Comparison of ENCODE assay signal across 1 cellular context in genomic region chr17:30970757-30971567, GRCh38.
TF ChIP-seq lines count a peak whose summit lies in the region.

Gene RNF135 (plus strand): TSS chr17:30971039. CDS start chr17:30971074, 35 bp downstream.

TF ChIP-seq in GM12878, 131 proteins besides CTCF, POLR2A, EP300 and RAD21 (continued from another document):
- TF ChIP-seq E4F1 (IDR thresholded peaks at IDR 0.05; ENCODE audit: borderline replicate concordance, partially characterized antibody) (no peak), SMAD1 (IDR thresholded peaks at IDR 0.05; ENCODE audit: low read depth, partially characterized antibody) (no peak), SUPT20H (IDR thresholded peaks at IDR 0.05; ENCODE audit: borderline replicate concordance, control insufficient read depth, low read depth, low read length) (no peak), RELB (IDR thresholded peaks at IDR 0.05; ENCODE audit: low read depth) (no peak; the same call in 1 of the 2 replicates), E2F4 (IDR thresholded peaks at IDR 0.05; ENCODE audit: low read depth, low read length) (no peak), CHD2 (IDR thresholded peaks at IDR 0.05; ENCODE audit: borderline replicate concordance, low read depth, low read length) (0 out of 2 replicates have a peak, but pooled peaks have one; percentile 14), NR2C1 (IDR thresholded peaks at IDR 0.05) (peak; percentile 60), MEF2B (IDR thresholded peaks at IDR 0.05; ENCODE audit: partially characterized antibody, poor library complexity, severe bottlenecking) (no peak), MLLT1 (IDR thresholded peaks at IDR 0.05) (no peak), TARDBP (IDR thresholded peaks at IDR 0.05; ENCODE audit: borderline replicate concordance) (no peak), MYB (IDR thresholded peaks at IDR 0.05; ENCODE audit: borderline replicate concordance, low read depth, low read length) (no peak), PKNOX1 (IDR thresholded peaks at IDR 0.05) (no peak), ZNF687 (IDR thresholded peaks at IDR 0.05) (peak; percentile 93)
